Comparison of ENCODE assay signal across 8 cellular contexts in genomic region chr12:57744777-57745484, GRCh38. TPM values are rescaled to one million over a fixed set of nuclear protein-coding genes. Genes with fewer than 3 reads are reported as not detected.
DNase-seq lines count a peak whose midpoint lies in the region; ATAC-seq and TF ChIP-seq lines count a peak whose summit lies in the region.

Gene TSPAN31 (plus strand): TSS chr12:57745039. CDS start chr12:57745155, 116 bp downstream.

- H3K4me3 Mint-ChIP-seq in CD14-positive monocyte: peak within 1 kb of the TSS; percentile 89 to 93

- H3K27ac Mint-ChIP-seq in CD14-positive monocyte: peak within 1 kb of the TSS; percentile 92 to 98 (median 96)

- peaks cover 44% of the 10 kb centered on the region for H3K4me1 Mint-ChIP-seq in CD14-positive monocyte

- DNase-seq in CD14-positive monocyte (ENCODE audit: low spot score) (peak; percentile 97), NCI-H82 (lab: John Stamatoyannopoulos, UW) (peak; percentile 100), dermis blood vessel endothelial cell (peak; percentile 99), left lobe of liver (ENCODE audit: low spot score) (peak; percentile 95)
- DNase-seq in activated CD4-positive, alpha-beta T cell treated with anti-CD3 and anti-CD28 coated beads, Interleukin-2, amount 50 U/mL, for 4 hours: peak; percentile 93 to 94
- peak; percentile 94 to 95 for DNase-seq in stimulated activated CD4-positive, alpha-beta T cell treated with anti-CD3 and anti-CD28 coated beads, Interleukin-2, amount 100 ng/mL, for 24 hours

- peaks cover 17 to 33% of the 10 kb centered on the region in 2 donors for H3K36me3 Mint-ChIP-seq in CD14-positive monocyte

- TF ChIP-seq CTCF in CD14-positive monocyte (IDR thresholded peaks at IDR 0.05): no peak

- peaks cover 0 to 1% (median 0%) of the 10 kb centered on the region in 3 donors for H3K27me3 Mint-ChIP-seq in CD14-positive monocyte (ENCODE audit: low read depth in 3 of 3)

- intact Hi-C loops in CD14-positive monocyte (cut with micrococcal nuclease): loop anchor here in 1 of 2 donors (5.0 to 10.0 kb wide), 2 partner anchors 53 to 190 kb away; partner anchors contain the start of gene OS9

- peak; percentile 85 for ATAC-seq in GM19438 (IDR thresholded peaks at IDR 0.05; ENCODE audit: low read depth, unreplicated experiment)
- peak; percentile 76 for ATAC-seq in HG03571 (IDR thresholded peaks at IDR 0.05; ENCODE audit: unreplicated experiment)
- ATAC-seq in left lobe of liver: peak; percentile 93

- no peaks in the 10 kb centered on the region for H3K9me3 Mint-ChIP-seq in CD14-positive monocyte

RNA-seq across cellular contexts. Expression of gene TSPAN31, which starts in this region (rescaled TPM):
- 10 to 100 TPM; 43.0 to 48.1 TPM for polyA plus RNA-seq in CD14-positive monocyte
- 29.7 and 72.0 TPM in 2 replicates for total RNA-seq in dermis blood vessel endothelial cell
- total RNA-seq in left lobe of liver: 18.2 TPM

Comparison
In these comparisons a context has a peak if more than half of its experiments do, and no peak if none do; other contexts are left out.
1. Peak in every context shown above with its lines: DNase-seq and ATAC-seq.